ENCODE assay signal across 16 cellular contexts in the genomic region with DNA sequence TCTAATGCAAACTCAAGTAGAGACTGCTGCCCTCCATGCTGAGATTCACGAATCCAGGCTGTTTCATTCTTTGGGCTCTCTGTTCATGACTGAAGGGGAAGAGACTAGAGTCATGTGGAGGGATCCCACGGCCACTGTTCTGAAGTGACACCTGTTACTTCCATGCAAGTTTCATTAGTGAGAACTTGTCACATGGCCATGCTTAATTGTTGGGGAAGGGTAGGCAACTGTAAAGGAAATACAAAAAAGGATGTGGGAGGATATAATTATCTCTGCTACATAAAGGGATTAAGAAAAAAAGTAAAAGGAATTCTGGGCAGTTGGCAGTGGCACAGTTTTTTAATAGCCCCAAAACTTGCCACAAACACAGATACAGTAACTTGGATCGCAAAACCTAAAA. TPM values are rescaled to one million over a fixed set of nuclear protein-coding genes. Genes with fewer than 3 reads are reported as not detected.
A peak's percentile ranks its signal among the peaks of the same experiment; 100 is the strongest.
DNase-seq lines count a peak whose midpoint lies in the region; ATAC-seq and TF ChIP-seq lines count a peak whose summit lies in the region.
"Had no signal": no experiment of that assay in that cellular context is flagged by ENCODE, and none has a peak within 500 bp of the region (broad histone marks: within the 10 kb centered on the region; RNA-seq: fewer than 3 reads in every experiment).

No MANE protein-coding gene starts in this region.

- H3K9me3 ChIP-seq in A673 (ENCODE audit: low read depth, low read length, poor library complexity, severe bottlenecking) (no peaks in the 10 kb centered on the region), BLaER1 (peaks cover under 1% of the 10 kb centered on the region; the same call in 1 of the 2 replicates), SJCRH30 (replicated peaks) (no peaks in the 10 kb centered on the region)

- CTCF ChIA-PET in A673 (lab: Charles Lee): no interaction called here

- H4K20me1 ChIP-seq in BLaER1: no peaks in the 10 kb centered on the region

- H3K4me1 ChIP-seq in A673 (ENCODE audit: insufficient read depth, low read length, poor library complexity, severe bottlenecking): peaks cover 24% of the 10 kb centered on the region
- peaks cover 31% of the 10 kb centered on the region for H3K4me1 ChIP-seq in BLaER1
- no peaks in the 10 kb centered on the region for H3K4me1 ChIP-seq in SJCRH30

- BruUV-seq in A673 (replicated peaks; lab: Mats Ljungman, UMichigan): no TSS peak

- in situ Hi-C loops in KBM-7 (cut with MboI; ENCODE audit: low pct_unique_long_range_greater_than_20kb, low sequenced_read_pairs): no loop called here

- peak; percentile 70 for DNase-seq in A673 (ENCODE audit: low spot score)
- peak; percentile 45 for DNase-seq in KBM-7
- peak; percentile 8 to 40 for DNase-seq in SJCRH30
- no peak for DNase-seq in SHP77 treated with DMSO at 0.1 percent for 48 hours (lab: John Stamatoyannopoulos, UW)
- no peak for DNase-seq in activated effector memory CD4-positive, alpha-beta T cell treated with anti-CD3 and anti-CD28 coated beads, Interleukin-2, amount 50 U/mL, for 16 hours
- DNase-seq: C1 segment of cervical spinal cord; CD8-positive, alpha-beta T cell; COR-L47; DMS153; DMS79 treated with DMSO at 0.1 percent for 48 hours; GDM1; H7 had no signal

- POLR2A ChIA-PET in A673 (lab: Charles Lee; ENCODE audit: low non-redundant PET): no interaction called here

- no peak overlapping the region for H3K4me3 ChIP-seq in A673 (ENCODE audit: low read depth, low read length, poor library complexity, severe bottlenecking)
- no peak overlapping the region for H3K4me3 ChIP-seq in BLaER1
- H3K4me3 ChIP-seq in SJCRH30: no peak overlapping the region
- H3K4me3 ChIP-seq: GM23338 had no signal

- H3K4me2 ChIP-seq in BLaER1: peak overlapping the region; percentile 62
- H3K4me2 ChIP-seq: GM23338 had no signal

- no peak for TF ChIP-seq CTCF in A673 (conservative IDR thresholded peaks at IDR 0.05; ENCODE audit: low read depth, low read length)

- H3K36me3 ChIP-seq in A673 (ENCODE audit: insufficient read depth, low read length, poor library complexity, severe bottlenecking): no peaks in the 10 kb centered on the region
- no peaks in the 10 kb centered on the region for H3K36me3 ChIP-seq in BLaER1
- no peaks in the 10 kb centered on the region for H3K36me3 ChIP-seq in SJCRH30

- no peak overlapping the region for H3K9ac ChIP-seq in BLaER1

- intact Hi-C loops in A673 (cut with micrococcal nuclease; ENCODE audit: unreplicated experiment): no loop called here

- H3K27ac ChIP-seq in A673 (ENCODE audit: low read depth, low read length, poor library complexity, severe bottlenecking) (peak overlapping the region; percentile 65), BLaER1 (no peak overlapping the region), SJCRH30 (no peak overlapping the region)

- no peak for ATAC-seq in HG03175 (IDR thresholded peaks at IDR 0.05; ENCODE audit: unreplicated experiment)
- no peak for ATAC-seq in activated CD4-positive, CD25-positive, alpha-beta regulatory T cell treated with anti-CD3 and anti-CD28 coated beads, Interleukin-2, amount 50 U/mL, for 24 hours
- ATAC-seq: CD8-positive, alpha-beta T cell; GM23338 had no signal

- H3K27me3 ChIP-seq in A673 (replicated peaks; ENCODE audit: insufficient read depth, low read depth, low read length, poor library complexity) (no peaks in the 10 kb centered on the region), BLaER1 (no peaks in the 10 kb centered on the region), SJCRH30 (no peaks in the 10 kb centered on the region)

RNA-seq across cellular contexts. Expression of a gene that starts 28.0 kb away (rescaled TPM):
- 91.0 and 97.6 TPM in 2 replicates for total RNA-seq in A673 (2021)
- total RNA-seq in SJCRH30 (2014; rRNA removed; shearing (Covaris generic)): 71.7 and 82.8 TPM in 2 replicates

Comparison
In these comparisons a context has a peak if more than half of its experiments do, and no peak if none do; other contexts are left out.
1. DNase-seq: peak in A673 (single experiment), KBM-7 (single experiment) and SJCRH30 (2 of 2); none in SHP77 treated with DMSO at 0.1 percent for 48 hours (single experiment) and activated effector memory CD4-positive, alpha-beta T cell treated with anti-CD3 and anti-CD28 coated beads, Interleukin-2, amount 50 U/mL, for 16 hours (single experiment).